In genomic region chr6:27838513-27839302, GRCh38 we compare ENCODE assay signal across 8 cellular contexts.
DNase-seq lines count a peak whose midpoint lies in the region; ATAC-seq and TF ChIP-seq lines count a peak whose summit lies in the region.
"Not testable (repeated sequence)": the region's sequence is repeated elsewhere in the genome, so short reads cannot be mapped to it uniquely, and the experiment has no call there.

No MANE protein-coding gene starts in this region.

- not testable (repeated sequence) for H3K36me3 ChIP-seq in esophagus squamous epithelium; mesendoderm (ENCODE audit: control insufficient read depth, insufficient read depth, low read length)

- H3K23ac ChIP-seq in mesendoderm (ENCODE audit: low read length): peak overlapping the region; percentile 59

- peak overlapping the region; percentile 95 for H3K56ac ChIP-seq in mesendoderm (ENCODE audit: low read length)

- H4K8ac ChIP-seq in mesendoderm (ENCODE audit: low read depth, low read length): not testable (repeated sequence)

- H3K4me2 ChIP-seq in mesendoderm (ENCODE audit: low read length): peak overlapping the region; percentile 51

- not testable (repeated sequence) for H3K79me1 ChIP-seq in mesendoderm (ENCODE audit: low read length)

- H3K79me2 ChIP-seq in mesendoderm (ENCODE audit: control insufficient read depth, insufficient read depth, low read length): not testable (repeated sequence)

- H3K27me3 ChIP-seq in esophagus squamous epithelium; mesendoderm (ENCODE audit: insufficient read depth, low read length, poor library complexity): not testable (repeated sequence)

- peaks cover 8 to 42% (median 11%) of the 10 kb centered on the region in 3 donors for H3K4me1 ChIP-seq in esophagus squamous epithelium
- not testable (repeated sequence) for H3K4me1 ChIP-seq in mesendoderm (ENCODE audit: control insufficient read depth, low read depth, low read length)

- H3K4me3 ChIP-seq in esophagus squamous epithelium (peak overlapping the region; percentile 56 to 83 (median 68)), mesendoderm (ENCODE audit: low read length) (peak overlapping the region; percentile 60)

- H3K4ac ChIP-seq in mesendoderm (ENCODE audit: low read depth, low read length): peak overlapping the region; percentile 91

- DNase-seq in C1 segment of cervical spinal cord (lab: John Stamatoyannopoulos, UW) (peak in 10 of 14 donors; percentile 48 to 89 (median 72)), KBM-7 (peak; percentile 96), SK-MEL-5 (ENCODE audit: low read depth, low spot score) (peak; percentile 53), activated gamma-delta T cell (lab: John Stamatoyannopoulos, UW) (peak; percentile 29), mesendoderm (peak; percentile 79)
- DNase-seq in esophagus squamous epithelium (lab: John Stamatoyannopoulos, UW): not testable (repeated sequence)
- DNase-seq in stimulated activated CD4-positive, alpha-beta T cell treated with anti-CD3 and anti-CD28 coated beads, Interleukin-15, amount 100 ng/mL, for 24 hours: peak; percentile 65

- H3K27ac ChIP-seq in esophagus squamous epithelium (peak overlapping the region; percentile 95 to 97 (median 96)), mesendoderm (ENCODE audit: low read depth, low read length) (peak overlapping the region; percentile 46)

- ATAC-seq in GM19463 (IDR thresholded peaks at IDR 0.05; ENCODE audit: unreplicated experiment): peak; percentile 10

- peak overlapping the region; percentile 22 for H3K18ac ChIP-seq in mesendoderm (ENCODE audit: low read length)

- peak overlapping the region; percentile 84 for H3K9ac ChIP-seq in mesendoderm (ENCODE audit: low read length)

- H2BK15ac ChIP-seq in mesendoderm (replicated peaks; ENCODE audit: low read depth): not testable (repeated sequence)

- peak in 3 of 4 donors; percentile 83 to 95 (median 92) for TF ChIP-seq POLR2A in esophagus squamous epithelium (IDR thresholded peaks at IDR 0.05)

- H4K5ac ChIP-seq in mesendoderm (ENCODE audit: low read length): not testable (repeated sequence)

- 0 to 1% methylated on average over 27 to 37 of the region's 48 CpGs for WGBS in esophagus squamous epithelium, 2 donors
- WGBS in mesendoderm (ENCODE audit: extremely low coverage, insufficient coverage, low lambda C conversion rate): no CpG with 5 or more reads among the region's 48 CpGs

- H2AK5ac ChIP-seq in mesendoderm (ENCODE audit: low read length): not testable (repeated sequence)

- intact Hi-C loops in esophagus squamous epithelium (cut with DNase I): not testable (repeated sequence)

- not testable (repeated sequence) for H3K9me3 ChIP-seq in esophagus squamous epithelium

- peak overlapping the region; percentile 12 for H2BK5ac ChIP-seq in mesendoderm (ENCODE audit: low read length)

- in situ Hi-C loops in KBM-7 (cut with MboI; ENCODE audit: low pct_unique_long_range_greater_than_20kb, low sequenced_read_pairs); SK-MEL-5 (cut with HindIII; ENCODE audit: low pct_unique_long_range_greater_than_20kb, low sequenced_read_pairs): not testable (repeated sequence)

- peak in 4 of 6 experiments; percentile 5 to 39 (median 33) for TF ChIP-seq CTCF in esophagus squamous epithelium (IDR thresholded peaks at IDR 0.05)

- H2BK120ac ChIP-seq in mesendoderm (ENCODE audit: low read depth, low read length): peak overlapping the region; percentile 88
